In the genomic region with DNA sequence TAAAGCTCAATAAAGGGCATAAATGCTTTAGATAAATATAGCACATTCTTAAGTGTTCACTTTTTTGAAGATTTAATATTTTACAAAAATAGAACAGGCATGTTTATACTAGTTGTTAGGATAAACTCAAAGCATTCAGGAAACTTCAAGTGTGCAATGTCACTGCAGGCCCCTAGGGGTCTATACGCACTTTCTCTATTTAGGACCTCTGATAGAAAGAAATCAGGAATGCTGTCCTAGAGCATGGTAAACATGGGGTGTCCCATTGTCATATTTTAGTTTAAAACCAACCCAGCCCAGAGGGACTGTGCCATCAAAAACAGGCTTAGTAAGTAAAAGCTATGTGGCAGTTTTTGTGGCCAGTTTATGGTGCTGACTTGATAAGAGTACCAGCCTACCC, we compare ENCODE assay signal across 13 cellular contexts.
A peak's percentile ranks its signal among the peaks of the same experiment; 100 is the strongest.
DNase-seq lines count a peak whose midpoint lies in the region; ATAC-seq and TF ChIP-seq lines count a peak whose summit lies in the region.
"Had no signal": no experiment of that assay in that cellular context is flagged by ENCODE, and none has a peak within 500 bp of the region (broad histone marks: within the 10 kb centered on the region; RNA-seq: fewer than 3 reads in every experiment).

No MANE protein-coding gene starts in this region.

- BruUV-seq in A673 (replicated peaks; lab: Mats Ljungman, UMichigan) = no TSS peak

- TF ChIP-seq CTCF in A673 (conservative IDR thresholded peaks at IDR 0.05; ENCODE audit: low read depth, low read length) = peak; percentile 70
- TF ChIP-seq CTCF in GM12874 (IDR thresholded peaks at IDR 0.05; ENCODE audit: insufficient read depth, low read depth, low read length) = peak; percentile 41; the same call in 1 of the 2 replicates
- TF ChIP-seq CTCF in fibroblast of villous mesenchyme (IDR thresholded peaks at IDR 0.05; ENCODE audit: insufficient read depth, low read depth, low read length) = peak; percentile 20

- H3K36me3 ChIP-seq in A673 (ENCODE audit: insufficient read depth, low read length, poor library complexity, severe bottlenecking) = no peaks in the 10 kb centered on the region
- H3K36me3 ChIP-seq: BLaER1 treated with 17β-estradiol and CSF1 and Interleukin-3, amounts not matched to agents 10 nM and 100 nM; left lung; upper lobe of left lung had no signal

- DNase-seq in A673 (ENCODE audit: low spot score) (peak; percentile 63), RKO (ENCODE audit: low spot score) (peak; percentile 16), fibroblast of villous mesenchyme (ENCODE audit: low read depth) (no peak), AG08396 (ENCODE audit: low spot score) (no peak)
- no peak for DNase-seq in activated CD4-positive, alpha-beta T cell treated with anti-CD3 and anti-CD28 coated beads for 48 hours
- DNase-seq: amygdala, left lung, T-cell, upper lobe of left lung had no signal

- POLR2A ChIA-PET in A673 (lab: Charles Lee; ENCODE audit: low non-redundant PET) = no interaction called here

- H3K27ac ChIP-seq in A673 (ENCODE audit: low read depth, low read length, poor library complexity, severe bottlenecking) = no peak overlapping the region
- H3K27ac ChIP-seq: BLaER1 treated with 17β-estradiol and CSF1 and Interleukin-3, amounts not matched to agents 10 nM and 100 nM; left lung; upper lobe of left lung had no signal

- intact Hi-C loops in A673 (cut with micrococcal nuclease; ENCODE audit: unreplicated experiment) = loop anchor here (2.0 to 5.0 kb wide), 5 partner anchors 347 to 568 kb away; no protein-coding TSS in a partner anchor

- H3K27me3 ChIP-seq in A673 (replicated peaks; ENCODE audit: insufficient read depth, low read depth, low read length, poor library complexity) = no peaks in the 10 kb centered on the region
- H3K27me3 ChIP-seq: BLaER1 treated with 17β-estradiol and CSF1 and Interleukin-3, amounts not matched to agents 10 nM and 100 nM; left lung; upper lobe of left lung had no signal

- H3K4me3 ChIP-seq in A673 (ENCODE audit: low read depth, low read length, poor library complexity, severe bottlenecking) (no peak overlapping the region), fibroblast of villous mesenchyme (ENCODE audit: low read depth, low read length) (no peak overlapping the region)
- H3K4me3 ChIP-seq: BLaER1 treated with 17β-estradiol and CSF1 and Interleukin-3, amounts not matched to agents 10 nM and 100 nM; left lung; upper lobe of left lung had no signal

- H3K4me1 ChIP-seq in A673 (ENCODE audit: insufficient read depth, low read length, poor library complexity, severe bottlenecking) = peaks cover 35% of the 10 kb centered on the region
- H3K4me1 ChIP-seq: left lung, upper lobe of left lung had no signal

- ATAC-seq in HG03442 (IDR thresholded peaks at IDR 0.05; ENCODE audit: unreplicated experiment) = no peak
- no peak for ATAC-seq in HG02571 (IDR thresholded peaks at IDR 0.05; ENCODE audit: unreplicated experiment)
- ATAC-seq: left lung, T-cell had no signal

- no peaks in the 10 kb centered on the region for H3K9me3 ChIP-seq in A673 (ENCODE audit: low read depth, low read length, poor library complexity, severe bottlenecking)
- H3K9me3 ChIP-seq: BLaER1 treated with 17β-estradiol and CSF1 and Interleukin-3, amounts not matched to agents 10 nM and 100 nM; left lung; upper lobe of left lung had no signal

- CTCF ChIA-PET in A673 (lab: Charles Lee) = interaction anchor here (0.8 to 1.5 kb wide), 2 partner anchors 106 to 550 kb away, joined by 3 to 5 read pairs; no protein-coding TSS in a partner anchor

Comparison
In these comparisons a context has a peak if more than half of its experiments do, and no peak if none do; other contexts are left out.
1. DNase-seq: peak in A673 (single experiment) and RKO (single experiment); none in fibroblast of villous mesenchyme (single experiment), AG08396 (single experiment) and activated CD4-positive, alpha-beta T cell treated with anti-CD3 and anti-CD28 coated beads for 48 hours (single experiment).
2. CTCF ChIP-seq: peak in every context shown above with its lines; median percentile 70 in A673; 41 in GM12874; 20 in fibroblast of villous mesenchyme.